11 cellular contexts compared by ENCODE assay signal in the genomic region with DNA sequence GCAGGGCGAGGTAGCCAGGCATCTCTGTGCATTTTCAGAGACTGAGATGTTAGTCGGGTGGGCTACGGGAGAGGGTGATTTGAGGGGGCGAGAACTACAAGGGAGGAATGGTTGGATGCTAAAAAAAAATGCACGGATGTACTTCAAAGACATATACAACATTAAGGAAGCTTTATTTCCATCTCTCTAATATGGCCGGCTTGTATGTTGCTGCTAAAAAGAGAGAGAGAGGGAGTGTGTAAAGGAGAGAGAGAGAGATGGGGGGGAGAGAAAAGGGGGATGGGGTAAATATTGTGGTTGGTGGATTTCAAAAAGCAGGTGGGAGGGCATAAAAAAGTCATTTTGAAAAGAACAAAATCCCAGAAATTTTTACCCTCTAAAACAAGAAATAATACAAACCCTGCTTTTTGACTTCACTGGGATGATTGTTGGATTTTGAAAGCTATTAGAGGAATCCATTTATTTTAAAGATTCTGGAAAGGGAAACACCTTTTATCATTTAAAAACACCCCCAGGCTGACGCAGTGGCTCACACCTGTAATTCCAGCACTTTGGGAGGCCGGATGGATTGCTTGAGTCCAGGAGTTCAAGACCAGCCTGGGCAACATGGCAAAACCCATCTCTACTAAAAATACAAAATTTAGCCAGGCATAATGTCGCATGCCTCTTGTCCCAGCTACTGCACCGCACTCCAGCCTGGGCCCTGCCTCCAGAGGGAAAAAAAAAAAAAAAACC. TPM values are rescaled to one million over a fixed set of nuclear protein-coding genes. Genes with fewer than 3 reads are reported as not detected.
DNase-seq lines count a peak whose midpoint lies in the region; ATAC-seq, FAIRE-seq and TF ChIP-seq lines count a peak whose summit lies in the region.
"Had no signal": no experiment of that assay in that cellular context is flagged by ENCODE, and none has a peak within 500 bp of the region (broad histone marks: within the 10 kb centered on the region; RNA-seq: fewer than 3 reads in every experiment).

A gene with protein sequence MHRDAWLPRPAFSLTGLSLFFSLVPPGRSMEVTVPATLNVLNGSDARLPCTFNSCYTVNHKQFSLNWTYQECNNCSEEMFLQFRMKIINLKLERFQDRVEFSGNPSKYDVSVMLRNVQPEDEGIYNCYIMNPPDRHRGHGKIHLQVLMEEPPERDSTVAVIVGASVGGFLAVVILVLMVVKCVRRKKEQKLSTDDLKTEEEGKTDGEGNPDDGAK (minus strand): TSS at position 240 of the 735 bp plus-strand sequence. CDS start 208 bp downstream, at position 32.

- H3K9me3 ChIP-seq in DND-41 (ENCODE audit: insufficient read depth, low read length, severe bottlenecking) (no peaks in the 10 kb centered on the region), left ventricle myocardium inferior (replicated peaks) (no peaks in the 10 kb centered on the region), neuronal stem cell (replicated peaks in 1 of 2; ENCODE audit: control insufficient read depth in 2 of 2, insufficient read depth in 1 of 2, low read depth in 1 of 2, low read length in 2 of 2) (no peaks in the 10 kb centered on the region), mucosa of descending colon (no peaks in the 10 kb centered on the region)

- H3K4me3 ChIP-seq in DND-41 (ENCODE audit: low read depth in 1 of 2, low read length in 2 of 2) (no peak within 1 kb of the TSS), left ventricle myocardium inferior (peak within 1 kb of the TSS; percentile 69), neuronal stem cell (ENCODE audit: low read length in 2 of 2) (peak within 1 kb of the TSS in 1 of 2 donors; percentile 71), mucosa of descending colon (no peak within 1 kb of the TSS)

- H3K4ac ChIP-seq in neuronal stem cell (ENCODE audit: low read length), result no peak within 1 kb of the TSS

- H3K27ac ChIP-seq in DND-41 (ENCODE audit: low read length) (no peak within 1 kb of the TSS; the same call in 1 of the 2 replicates), left ventricle myocardium inferior (replicated peaks) (peak within 1 kb of the TSS; percentile 91), neuronal stem cell (replicated peaks; ENCODE audit: low read length) (no peak within 1 kb of the TSS)

- H3K79me2 ChIP-seq in DND-41 (ENCODE audit: insufficient read depth, low read length), result no peaks in the 10 kb centered on the region

- no peak within 1 kb of the TSS for H2BK15ac ChIP-seq in neuronal stem cell (ENCODE audit: low read length)

- H3K4me2 ChIP-seq in DND-41 (ENCODE audit: insufficient read depth, low read length), result no peak within 1 kb of the TSS
- H3K4me2 ChIP-seq in neuronal stem cell (ENCODE audit: insufficient read depth, low read length, poor library complexity, severe bottlenecking), result peak within 1 kb of the TSS; percentile 75

- H2BK120ac ChIP-seq in neuronal stem cell (ENCODE audit: low read depth, low read length), result no peak within 1 kb of the TSS

- H3K79me1 ChIP-seq in neuronal stem cell (ENCODE audit: low read depth, low read length), result no peaks in the 10 kb centered on the region

- H4K20me1 ChIP-seq in DND-41 (ENCODE audit: insufficient read depth, low read length), result no peaks in the 10 kb centered on the region

- H3K4me1 ChIP-seq in DND-41 (ENCODE audit: insufficient read depth, low read length) (peaks cover 12% of the 10 kb centered on the region), left ventricle myocardium inferior (peaks cover 52% of the 10 kb centered on the region), neuronal stem cell (ENCODE audit: control insufficient read depth in 2 of 2, insufficient read depth in 1 of 2, low read depth in 1 of 2, low read length in 2 of 2) (peaks cover 0 to 16% of the 10 kb centered on the region in 2 donors), mucosa of descending colon (ENCODE audit: low read depth) (peaks cover 4% of the 10 kb centered on the region)

- H3K14ac ChIP-seq in neuronal stem cell (ENCODE audit: low read length), result no peak within 1 kb of the TSS

- TF ChIP-seq CTCF in DND-41 (IDR thresholded peaks at IDR 0.05; ENCODE audit: borderline replicate concordance, extremely low read depth, low read length, poor library complexity, severe bottlenecking) (no peak), left ventricle myocardium inferior (IDR thresholded peaks at IDR 0.05; ENCODE audit: borderline replicate concordance) (no peak), mucosa of descending colon (IDR thresholded peaks at IDR 0.05) (no peak)

- peaks cover 10% of the 10 kb centered on the region for H3K27me3 ChIP-seq in DND-41 (ENCODE audit: insufficient read depth, low read length, poor library complexity)
- H3K27me3 ChIP-seq in left ventricle myocardium inferior (ENCODE audit: low read depth), result peaks cover 5% of the 10 kb centered on the region
- peaks cover 0 to 51% (median 23%) of the 10 kb centered on the region in 3 experiments for H3K27me3 ChIP-seq in neuronal stem cell (ENCODE audit: control insufficient read depth in 3 of 3, insufficient read depth in 3 of 3, low read depth in 1 of 3, low read length in 3 of 3)

- no peak within 1 kb of the TSS for H2BK5ac ChIP-seq in neuronal stem cell (ENCODE audit: low read length)

- ATAC-seq in DND-41 (ENCODE audit: insufficient read depth, low read depth) (peak; percentile 29; the same call in 1 of the 3 replicates), mucosa of descending colon (no peak), GM19395 (IDR thresholded peaks at IDR 0.05; ENCODE audit: unreplicated experiment) (no peak)

- no peak within 1 kb of the TSS for H2AK5ac ChIP-seq in neuronal stem cell (ENCODE audit: low read depth, low read length)

- H2AFZ ChIP-seq in DND-41 (ENCODE audit: low read depth, low read length) (no peak within 1 kb of the TSS), neuronal stem cell (ENCODE audit: low read length) (peak within 1 kb of the TSS; percentile 69)

- peak within 1 kb of the TSS; percentile 1 for H4K8ac ChIP-seq in neuronal stem cell (ENCODE audit: low read depth, low read length)

- H3K9ac ChIP-seq in DND-41 (ENCODE audit: low read depth, low read length), result no peak within 1 kb of the TSS
- no peak within 1 kb of the TSS for H3K9ac ChIP-seq in neuronal stem cell (ENCODE audit: low read depth, low read length, poor library complexity)

- WGBS in neuronal stem cell (ENCODE audit: extremely low coverage in 2 of 2, insufficient read length in 2 of 2, insufficient replicate concordance in 1 of 2), 2 donors, result no CpG with 5 or more reads among the region's 10 CpGs

- H2BK12ac ChIP-seq in neuronal stem cell (ENCODE audit: low read length), result no peak within 1 kb of the TSS

- H4K91ac ChIP-seq in neuronal stem cell (ENCODE audit: low read depth, low read length, poor library complexity), result no peak within 1 kb of the TSS

- H3K36me3 ChIP-seq in DND-41 (ENCODE audit: insufficient read depth, low read length) (no peaks in the 10 kb centered on the region), left ventricle myocardium inferior (no peaks in the 10 kb centered on the region), neuronal stem cell (replicated peaks in 1 of 2; ENCODE audit: control insufficient read depth in 2 of 2, insufficient read depth in 2 of 2, low read length in 2 of 2) (no peaks in the 10 kb centered on the region), mucosa of descending colon (ENCODE audit: low read depth) (no peaks in the 10 kb centered on the region)

- intact Hi-C loops in left ventricle myocardium inferior (cut with micrococcal nuclease) (no loop called here), mucosa of descending colon (cut with DNase I, micrococcal nuclease) (no loop called here)

- peak; percentile 79 for FAIRE-seq in TTC549 (lab: Jason Lieb, UNC)
- FAIRE-seq: GM12891 had no signal

- H3K18ac ChIP-seq in neuronal stem cell (ENCODE audit: low read length), result peak within 1 kb of the TSS; percentile 76

- DNase-seq in DND-41 (no peak), left ventricle myocardium inferior (no peak), neuronal stem cell (ENCODE audit: low spot score) (no peak), mucosa of descending colon (no peak), DMS153 treated with DMSO at 0.1 percent for 48 hours (lab: John Stamatoyannopoulos, UW; ENCODE audit: unreplicated experiment) (no peak), D341Med (ENCODE audit: low spot score) (no peak)
- DNase-seq: activated CD4-positive, alpha-beta T cell treated with anti-CD3 and anti-CD28 coated beads for 4 hours had no signal

- H3K23ac ChIP-seq in neuronal stem cell (ENCODE audit: low read depth, low read length, poor library complexity), result no peak within 1 kb of the TSS

RNA-seq across cellular contexts. Expression of the gene that starts here (rescaled TPM):
- total RNA-seq in left ventricle myocardium inferior (24.9 TPM), mucosa of descending colon (1 to 10 TPM in 1 of 3 donors, under 1 TPM in 2; 0.23 to 3.7 (median 0.34) TPM)
- 0.14 TPM for polyA plus RNA-seq in neuronal stem cell (2013, experiment 1 of 2)
- polyA plus RNA-seq in neuronal stem cell (2013, experiment 2 of 2), result 0.14 TPM
- total RNA-seq: LHCN-M2 had no signal
